22 cellular contexts compared by ENCODE assay signal in the genomic region with DNA sequence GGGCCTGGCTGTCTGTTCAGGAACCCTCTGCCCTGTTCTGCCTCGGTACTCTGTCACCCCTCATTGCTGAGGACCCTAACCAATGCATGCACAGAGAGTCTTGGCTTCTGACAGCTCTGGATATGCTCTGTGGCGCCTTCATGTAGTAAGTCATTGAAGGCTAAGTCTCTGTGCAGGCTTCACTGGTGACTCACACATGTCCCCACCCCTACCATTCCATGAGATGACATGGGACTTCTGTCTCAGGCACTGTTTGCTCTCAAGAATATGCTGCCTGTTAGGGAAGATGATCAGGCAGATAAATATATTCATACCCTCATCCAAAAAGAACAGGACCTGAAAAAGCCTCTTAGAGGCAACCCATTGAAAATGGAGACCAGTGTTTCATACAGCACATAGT. TPM values are rescaled to one million over a fixed set of nuclear protein-coding genes. Genes with fewer than 3 reads are reported as not detected.
DNase-seq lines count a peak whose midpoint lies in the region; ATAC-seq, FAIRE-seq and TF ChIP-seq lines count a peak whose summit lies in the region.
"Had no signal": no experiment of that assay in that cellular context is flagged by ENCODE, and none has a peak within 500 bp of the region (broad histone marks: within the 10 kb centered on the region; RNA-seq: fewer than 3 reads in every experiment).

No MANE protein-coding gene starts in this region.

- WGBS in mesodermal cell (ENCODE audit: insufficient coverage in 2 of 2), 2 experiments, result 93 to 100% methylated on average over 1 to 2 of the region's 2 CpGs

- peaks cover 18% of the 10 kb centered on the region for H3K4me1 ChIP-seq in mesodermal cell (ENCODE audit: control insufficient read depth, insufficient read depth, low read length, poor library complexity, severe bottlenecking)

- no peaks in the 10 kb centered on the region for H3K9me3 ChIP-seq in mesodermal cell (ENCODE audit: control insufficient read depth, low read length)
- H3K9me3 ChIP-seq: right lobe of liver had no signal

- no peaks in the 10 kb centered on the region for H3K9me3 Mint-ChIP-seq in T-helper 2 cell treated with Interferon-gamma antibody and Interleukin-4, amounts not matched to agents 5 μg/mL and 100 μg/mL, for 36 hours
- no peaks in the 10 kb centered on the region for H3K9me3 Mint-ChIP-seq in activated T-cell treated with anti-CD3 and anti-CD28 coated beads, Interleukin-2, amount 50 U/mL, for 72 hours
- H3K9me3 Mint-ChIP-seq: activated CD4-positive, alpha-beta memory T cell treated with anti-CD3 and anti-CD28 coated beads for 36 hours; activated naive CD8-positive, alpha-beta T cell treated with anti-CD3 and anti-CD28 coated beads, Interleukin-2, amount 10 ng/mL, durations not matched to agents 7 days and 5 days; CD8-positive, alpha-beta memory T cell had no signal

- FAIRE-seq in bronchial epithelial cell (lab: Jason Lieb, UNC), result no peak
- FAIRE-seq: G401.6, GM12878 had no signal

- peak overlapping the region; percentile 18 for H3K27ac ChIP-seq in mesodermal cell (ENCODE audit: low read depth, low read length, severe bottlenecking)
- H3K27ac ChIP-seq: right lobe of liver, RWPE1 had no signal

- H3K4me3 ChIP-seq in AG10803 (ENCODE audit: low read length) (no peak overlapping the region), bronchial epithelial cell (ENCODE audit: low read depth, low read length) (no peak overlapping the region), mesodermal cell (ENCODE audit: extremely low read depth, insufficient read depth, low read length, poor library complexity, severe bottlenecking) (no peak overlapping the region)
- H3K4me3 ChIP-seq: GM12878, right lobe of liver had no signal

- no peaks in the 10 kb centered on the region for H3K27me3 Mint-ChIP-seq in T-helper 2 cell treated with Interferon-gamma antibody and Interleukin-4, amounts not matched to agents 5 μg/mL and 100 μg/mL, for 36 hours (ENCODE audit: low read depth)
- H3K27me3 Mint-ChIP-seq in activated T-cell treated with anti-CD3 and anti-CD28 coated beads, Interleukin-2, amount 50 U/mL, for 72 hours (ENCODE audit: low read depth), result no peaks in the 10 kb centered on the region
- H3K27me3 Mint-ChIP-seq: activated CD4-positive, alpha-beta memory T cell treated with anti-CD3 and anti-CD28 coated beads for 36 hours had no signal

- ATAC-seq in GM21390 (IDR thresholded peaks at IDR 0.05; ENCODE audit: unreplicated experiment), result no peak
- ATAC-seq in activated T-cell treated with anti-CD3 and anti-CD28 coated beads, Interleukin-2, amount 50 U/mL, for 72 hours (replicated peaks in 1 of 2), result no peak
- ATAC-seq: GM12878 had no signal

- no peaks in the 10 kb centered on the region for H3K36me3 Mint-ChIP-seq in T-helper 2 cell treated with Interferon-gamma antibody and Interleukin-4, amounts not matched to agents 5 μg/mL and 100 μg/mL, for 36 hours (ENCODE audit: low read depth)
- H3K36me3 Mint-ChIP-seq in activated T-cell treated with anti-CD3 and anti-CD28 coated beads, Interleukin-2, amount 50 U/mL, for 72 hours (ENCODE audit: insufficient read depth in 2 of 2), result no peaks in the 10 kb centered on the region
- H3K36me3 Mint-ChIP-seq: activated CD4-positive, alpha-beta memory T cell treated with anti-CD3 and anti-CD28 coated beads for 36 hours; activated naive CD8-positive, alpha-beta T cell treated with anti-CD3 and anti-CD28 coated beads, Interleukin-2, amount 10 ng/mL, durations not matched to agents 7 days and 5 days; CD8-positive, alpha-beta memory T cell had no signal

- peak; percentile 18 for DNase-seq in AG10803 (ENCODE audit: low read depth)
- DNase-seq in HPDE6-E6E7 (ENCODE audit: extremely low spot score), result peak; percentile 25
- peak; percentile 50 for DNase-seq in bronchial epithelial cell (ENCODE audit: low read depth)
- DNase-seq in T-helper 2 cell treated with Interferon-gamma antibody and Interleukin-4, amounts not matched to agents 5 μg/mL and 100 μg/mL, for 36 hours (ENCODE audit: low spot score), result no peak
- no peak for DNase-seq in activated CD4-positive, alpha-beta T cell treated with anti-CD3 and anti-CD28 coated beads for 4 hours
- DNase-seq in activated T-cell treated with anti-CD3 and anti-CD28 coated beads, Interleukin-2, amount 50 U/mL, for 72 hours, result no peak
- DNase-seq: activated naive CD8-positive, alpha-beta T cell treated with anti-CD3 and anti-CD28 coated beads, Interleukin-2, amount 10 ng/mL, durations not matched to agents 7 days and 5 days; CD8-positive, alpha-beta memory T cell; hippocampal formation; kidney glomerular epithelial cell; NCI-H1105; occipital lobe; stimulated activated CD4-positive, alpha-beta T cell treated with anti-CD3 and anti-CD28 coated beads, Interleukin-1b, Interleukin-23, amount 100 ng/mL, for 48 hours had no signal

- H3K27ac Mint-ChIP-seq in T-helper 2 cell treated with Interferon-gamma antibody and Interleukin-4, amounts not matched to agents 5 μg/mL and 100 μg/mL, for 36 hours, result no peak overlapping the region
- H3K27ac Mint-ChIP-seq in activated T-cell treated with anti-CD3 and anti-CD28 coated beads, Interleukin-2, amount 50 U/mL, for 72 hours, result no peak overlapping the region
- H3K27ac Mint-ChIP-seq: activated CD4-positive, alpha-beta memory T cell treated with anti-CD3 and anti-CD28 coated beads for 36 hours; activated naive CD8-positive, alpha-beta T cell treated with anti-CD3 and anti-CD28 coated beads, Interleukin-2, amount 10 ng/mL, durations not matched to agents 7 days and 5 days had no signal

- no peaks in the 10 kb centered on the region for H3K4me1 Mint-ChIP-seq in T-helper 2 cell treated with Interferon-gamma antibody and Interleukin-4, amounts not matched to agents 5 μg/mL and 100 μg/mL, for 36 hours (ENCODE audit: low read depth)
- no peaks in the 10 kb centered on the region for H3K4me1 Mint-ChIP-seq in activated T-cell treated with anti-CD3 and anti-CD28 coated beads, Interleukin-2, amount 50 U/mL, for 72 hours (ENCODE audit: low read depth)
- H3K4me1 Mint-ChIP-seq: activated naive CD8-positive, alpha-beta T cell treated with anti-CD3 and anti-CD28 coated beads, Interleukin-2, amount 10 ng/mL, durations not matched to agents 7 days and 5 days; CD8-positive, alpha-beta memory T cell had no signal

- no peak for TF ChIP-seq CTCF in AG10803 (conservative IDR thresholded peaks at IDR 0.05; ENCODE audit: low read length)
- no peak for TF ChIP-seq CTCF in bronchial epithelial cell (IDR thresholded peaks at IDR 0.05; ENCODE audit: insufficient read depth, low read length, severe bottlenecking)

- H3K36me3 ChIP-seq in bronchial epithelial cell (ENCODE audit: control insufficient read depth, insufficient read depth, low read length) (no peaks in the 10 kb centered on the region), mesodermal cell (ENCODE audit: control insufficient read depth, insufficient read depth, low read length) (no peaks in the 10 kb centered on the region)
- H3K36me3 ChIP-seq: right lobe of liver had no signal

- no peak overlapping the region for H3K4me3 Mint-ChIP-seq in T-helper 2 cell treated with Interferon-gamma antibody and Interleukin-4, amounts not matched to agents 5 μg/mL and 100 μg/mL, for 36 hours
- H3K4me3 Mint-ChIP-seq in activated T-cell treated with anti-CD3 and anti-CD28 coated beads, Interleukin-2, amount 50 U/mL, for 72 hours, result no peak overlapping the region
- H3K4me3 Mint-ChIP-seq: activated CD4-positive, alpha-beta memory T cell treated with anti-CD3 and anti-CD28 coated beads for 36 hours; activated naive CD8-positive, alpha-beta T cell treated with anti-CD3 and anti-CD28 coated beads, Interleukin-2, amount 10 ng/mL, durations not matched to agents 7 days and 5 days; CD8-positive, alpha-beta memory T cell had no signal

- H3K27me3 ChIP-seq in bronchial epithelial cell (ENCODE audit: control insufficient read depth, insufficient read depth, low read length), result no peaks in the 10 kb centered on the region
- H3K27me3 ChIP-seq: right lobe of liver had no signal

RNA-seq across cellular contexts. Expression of a gene that starts 43.6 kb away (rescaled TPM):
- total RNA-seq in bronchial epithelial cell, result not detected in 2 replicates
- polyA plus RNA-seq in mesodermal cell (2013, experiment 1 of 2), result not detected
- not detected for polyA plus RNA-seq in mesodermal cell (2013, experiment 2 of 2)
- total RNA-seq in activated T-cell treated with anti-CD3 and anti-CD28 coated beads, Interleukin-2, amount 50 U/mL, for 72 hours, result under 1 TPM; 0.12 TPM
- total RNA-seq: activated CD4-positive, alpha-beta memory T cell treated with anti-CD3 and anti-CD28 coated beads for 36 hours; CD8-positive, alpha-beta memory T cell; fibroblast of lung; GM12878; mucosa of gallbladder had no signal
- polyA plus RNA-seq: CD8-positive, alpha-beta memory T cell; fibroblast of lung had no signal

Comparison
In these comparisons a context has a peak if more than half of its experiments do, and no peak if none do; other contexts are left out.
1. DNase-seq: peak in AG10803 (single experiment), HPDE6-E6E7 (single experiment) and bronchial epithelial cell (single experiment); none in T-helper 2 cell treated with Interferon-gamma antibody and Interleukin-4, amounts not matched to agents 5 μg/mL and 100 μg/mL, for 36 hours (single experiment), activated CD4-positive, alpha-beta T cell treated with anti-CD3 and anti-CD28 coated beads for 4 hours (0 of 2) and activated T-cell treated with anti-CD3 and anti-CD28 coated beads, Interleukin-2, amount 50 U/mL, for 72 hours (0 of 2).